In the genomic region with DNA sequence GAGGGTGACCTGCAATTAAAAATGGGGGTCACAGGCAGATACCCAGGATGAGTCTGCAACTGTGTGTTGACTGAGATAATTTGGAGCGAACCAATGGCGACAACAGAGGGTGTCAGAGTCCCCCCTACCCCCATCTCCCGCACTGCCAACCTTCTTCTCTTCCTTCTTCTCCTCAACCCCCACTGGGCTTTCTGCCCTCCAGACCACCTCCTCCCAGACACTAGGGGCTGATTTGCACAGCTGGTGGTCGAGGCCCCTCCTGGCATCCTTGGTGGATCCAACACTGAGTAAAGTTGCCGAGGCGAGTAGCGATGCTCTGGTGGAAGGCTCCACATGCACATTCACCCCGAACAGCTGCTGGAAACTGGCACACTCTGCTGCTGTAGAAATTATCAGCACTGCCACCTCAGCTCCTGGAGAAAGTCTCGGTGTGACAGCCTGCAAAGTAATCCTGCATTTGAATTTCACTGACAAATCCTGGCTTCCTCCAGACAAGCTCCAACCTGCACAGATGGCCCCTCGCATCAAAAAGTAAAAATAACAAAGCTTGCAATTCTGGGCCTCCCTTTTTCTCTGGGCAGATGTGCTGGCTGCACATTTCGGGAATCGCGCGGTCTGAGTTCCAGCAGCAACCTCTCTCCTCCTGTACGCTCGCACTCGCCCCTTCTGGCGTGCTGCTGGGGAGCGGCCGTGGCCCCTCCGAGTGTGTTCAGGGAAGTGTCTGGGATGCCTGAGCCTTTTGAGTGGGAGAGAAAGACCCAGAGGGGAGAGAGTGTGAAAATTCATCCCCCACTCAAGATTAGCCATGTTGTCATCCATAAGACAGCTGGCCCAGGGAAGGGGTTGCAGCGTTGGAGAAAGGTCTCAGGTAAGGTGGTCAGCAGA, we compare ENCODE assay signal across 1 cellular context.
TF ChIP-seq lines count a peak whose summit lies in the region.

No MANE protein-coding gene starts in this region.

TF ChIP-seq in H1, 55 proteins besides CTCF, POLR2A, EP300 and RAD21:
- no peak for TF ChIP-seq SIN3A (conservative IDR thresholded peaks at IDR 0.05 in 1 of 2, IDR thresholded peaks at IDR 0.05 in 1 of 2; ENCODE audit: low read depth in 1 of 2, low read length in 2 of 2)
TF ChIP-seq in H1: peak in this region for 0.
